Comparison of ENCODE assay signal across 8 cellular contexts in the genomic region with DNA sequence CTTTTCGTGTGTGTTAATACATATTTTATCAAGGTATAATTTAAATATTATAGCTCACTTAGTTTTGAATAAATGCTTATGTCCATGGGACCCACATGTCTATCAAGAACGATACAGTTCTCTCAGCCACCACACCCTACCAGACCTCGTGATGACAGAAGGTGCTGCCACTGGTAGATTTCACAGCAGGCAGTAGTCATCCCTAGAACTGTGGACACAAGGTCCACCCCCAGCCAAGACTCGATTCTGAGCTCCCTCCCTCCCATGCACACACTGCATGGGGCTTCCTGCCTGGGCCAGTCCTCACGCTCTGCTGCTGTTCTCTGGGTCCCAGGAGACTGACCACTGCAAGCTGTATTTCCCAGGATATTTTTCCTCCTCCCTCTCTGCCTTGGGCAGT. TPM values are rescaled to one million over a fixed set of nuclear protein-coding genes. Genes with fewer than 3 reads are reported as not detected.
DNase-seq lines count a peak whose midpoint lies in the region; ATAC-seq, FAIRE-seq and TF ChIP-seq lines count a peak whose summit lies in the region.

No MANE protein-coding gene starts in this region.

- H3K79me2 ChIP-seq in astrocyte (ENCODE audit: insufficient read depth, low read length), result no peaks in the 10 kb centered on the region

- H3K9ac ChIP-seq in astrocyte (ENCODE audit: low read length), result peak overlapping the region; percentile 74

- peaks cover 42% of the 10 kb centered on the region for H3K4me1 Mint-ChIP-seq in astrocyte (ENCODE audit: low read depth, unreplicated experiment)

- no peak overlapping the region for H3K4me3 Mint-ChIP-seq in astrocyte (ENCODE audit: unreplicated experiment)

- no peak for TF ChIP-seq CTCF in astrocyte (IDR thresholded peaks at IDR 0.05; ENCODE audit: insufficient read depth, low read depth, low read length)
- no peak for TF ChIP-seq CTCF in psoas muscle (IDR thresholded peaks at IDR 0.05)
- TF ChIP-seq CTCF in coronary artery (IDR thresholded peaks at IDR 0.05), result no peak

- H2AFZ ChIP-seq in astrocyte (ENCODE audit: low read depth, low read length), result peak overlapping the region; percentile 33

- H3K27me3 ChIP-seq in astrocyte (ENCODE audit: insufficient read depth, low read length) (no peaks in the 10 kb centered on the region), psoas muscle (ENCODE audit: insufficient read depth in 3 of 3, low read length in 2 of 3) (no peaks in the 10 kb centered on the region)

- H4K20me1 ChIP-seq in astrocyte (ENCODE audit: insufficient read depth, low read length), result no peaks in the 10 kb centered on the region

- H3K27ac ChIP-seq in astrocyte (ENCODE audit: low read depth, low read length) (peak overlapping the region; percentile 87), psoas muscle (no peak overlapping the region), coronary artery (no peak overlapping the region)

- no peaks in the 10 kb centered on the region for H3K36me3 ChIP-seq in astrocyte (ENCODE audit: insufficient read depth, low read length)
- no peaks in the 10 kb centered on the region for H3K36me3 ChIP-seq in psoas muscle (ENCODE audit: insufficient read depth in 1 of 2, low read depth in 1 of 2)

- peak overlapping the region; percentile 82 for H3K4me2 ChIP-seq in astrocyte (ENCODE audit: low read length)

- no peak overlapping the region for H3K27ac Mint-ChIP-seq in astrocyte (ENCODE audit: unreplicated experiment)

- H3K4me3 ChIP-seq in astrocyte (ENCODE audit: insufficient read depth, low read depth, low read length), result no peak overlapping the region
- H3K4me3 ChIP-seq in psoas muscle, result no peak overlapping the region
- no peak overlapping the region for H3K4me3 ChIP-seq in coronary artery

- H3K36me3 Mint-ChIP-seq in astrocyte (ENCODE audit: low read depth, unreplicated experiment), result no peaks in the 10 kb centered on the region

- no peak for FAIRE-seq in astrocyte (lab: Jason Lieb, UNC)

- H3K4me1 ChIP-seq in astrocyte (ENCODE audit: insufficient read depth, low read length) (peaks cover 40% of the 10 kb centered on the region), psoas muscle (no peaks in the 10 kb centered on the region)

- H3K27me3 Mint-ChIP-seq in astrocyte (ENCODE audit: low read depth, unreplicated experiment), result no peaks in the 10 kb centered on the region

- ATAC-seq in GM19023 (IDR thresholded peaks at IDR 0.05; ENCODE audit: unreplicated experiment) (peak; percentile 75), HG02885 (IDR thresholded peaks at IDR 0.05; ENCODE audit: poor library complexity, unreplicated experiment) (peak; percentile 58), psoas muscle (peak in 3 of 4 donors; percentile 38 to 53 (median 47))
- no peak for ATAC-seq in activated CD4-positive, CD25-positive, alpha-beta regulatory T cell treated with anti-CD3 and anti-CD28 coated beads, Interleukin-2, amount 50 U/mL, for 24 hours

- DNase-seq in astrocyte (ENCODE audit: low read depth) (peak; percentile 22), psoas muscle (peak in 1 of 2 donors; percentile 56), SKM-1 treated with dmso at 0.1 percent for 144 hours (lab: John Stamatoyannopoulos, UW; ENCODE audit: unreplicated experiment) (no peak), coronary artery (ENCODE audit: low spot score) (no peak), germinal center (ENCODE audit: low spot score) (no peak)

- intact Hi-C loops in psoas muscle (cut with DNase I), result no loop called here

- no peaks in the 10 kb centered on the region for H3K9me3 ChIP-seq in astrocyte (ENCODE audit: insufficient read depth, low read depth, low read length)
- no peaks in the 10 kb centered on the region for H3K9me3 ChIP-seq in psoas muscle

- H3K9me3 Mint-ChIP-seq in astrocyte (ENCODE audit: unreplicated experiment), result no peaks in the 10 kb centered on the region

- WGBS in psoas muscle, 3 donors, result 47 to 56% (median 54%) methylated on average over 5 of the region's 5 CpGs

RNA-seq across cellular contexts. Expression of a gene that starts 26.5 kb away (rescaled TPM):
- 56.4 and 63.3 TPM in 2 replicates for total RNA-seq in astrocyte
- 10 to 100 TPM; 18.4 to 27.9 (median 22.9) TPM for total RNA-seq in psoas muscle
- 10 to 100 TPM in 1 of 3 donors, 1 to 10 TPM in 2; 3.5 to 10.2 (median 5.1) TPM for polyA plus RNA-seq in psoas muscle

Comparison
In these comparisons a context has a peak if more than half of its experiments do, and no peak if none do; other contexts are left out.
1. ATAC-seq: peak in GM19023 (single experiment), HG02885 (single experiment) and psoas muscle (3 of 4); none in activated CD4-positive, CD25-positive, alpha-beta regulatory T cell treated with anti-CD3 and anti-CD28 coated beads, Interleukin-2, amount 50 U/mL, for 24 hours (0 of 2).